15 cellular contexts compared by ENCODE assay signal in the genomic region with DNA sequence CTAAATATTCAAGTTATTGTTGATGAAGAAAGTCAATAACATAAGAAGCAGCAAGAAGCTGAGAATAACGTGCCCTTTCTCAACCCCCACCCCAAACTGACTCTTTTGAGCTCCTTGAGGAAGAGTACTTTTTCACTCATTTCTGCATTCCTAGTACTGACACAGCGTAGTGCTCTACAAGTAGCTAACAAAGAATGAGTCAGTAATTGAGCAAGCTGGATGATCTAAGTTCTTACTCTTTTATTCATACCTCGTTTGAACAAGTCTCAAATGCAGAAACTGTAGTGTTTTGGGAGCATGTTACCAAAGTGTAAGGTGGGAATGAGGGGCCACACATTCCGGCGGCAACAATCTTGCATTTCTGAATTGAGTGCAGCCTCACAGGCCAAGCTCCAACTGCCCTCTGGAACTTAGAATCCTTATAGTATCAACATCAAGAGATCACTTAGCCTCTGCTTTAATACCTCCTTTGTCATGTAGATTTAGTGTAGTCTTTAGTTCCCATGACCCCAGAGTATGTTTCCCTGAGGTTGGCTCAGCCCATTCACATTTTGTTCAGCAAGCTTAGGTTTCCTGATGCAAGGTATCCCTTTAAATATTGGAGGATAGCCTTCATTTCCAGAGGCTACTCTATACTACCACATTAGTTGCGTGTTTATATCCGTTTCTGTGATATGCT.
DNase-seq lines count a peak whose midpoint lies in the region; ATAC-seq, FAIRE-seq and TF ChIP-seq lines count a peak whose summit lies in the region.
"Had no signal": no experiment of that assay in that cellular context is flagged by ENCODE, and none has a peak within 500 bp of the region (broad histone marks: within the 10 kb centered on the region; RNA-seq: fewer than 3 reads in every experiment).

No MANE protein-coding gene starts in this region.

- no peaks in the 10 kb centered on the region for H3K36me3 Mint-ChIP-seq in activated T-cell treated with anti-CD3 and anti-CD28 coated beads, Interleukin-2, amount 50 U/mL, for 24 hours (ENCODE audit: low read depth)
- no peaks in the 10 kb centered on the region for H3K36me3 Mint-ChIP-seq in activated T-helper 1 cell treated with anti-CD3 and anti-CD28 coated beads, Interleukin-12 subunit alpha, Interleukin-12 subunit beta, Interleukin-2, Interleukin-4 antibody, amounts not matched to agents 30 ng/mL and 10 ng/mL and 1 ng/mL, durations not matched to agents 14 hours and 24 hours and 36 hours (ENCODE audit: low read depth)

- H3K36me3 ChIP-seq in keratinocyte (ENCODE audit: control insufficient read depth in 2 of 2, extremely low read depth in 1 of 2, insufficient read depth in 2 of 2, low read length in 2 of 2) = no peaks in the 10 kb centered on the region
- H3K36me3 ChIP-seq: BLaER1 treated with 17β-estradiol and CSF1 and Interleukin-3, amounts not matched to agents 10 nM and 100 nM had no signal

- no peak for ATAC-seq in GM21360 (IDR thresholded peaks at IDR 0.05; ENCODE audit: unreplicated experiment)
- ATAC-seq: Panc1 had no signal

- peak overlapping the region; percentile 29 for H3K4me2 ChIP-seq in keratinocyte (ENCODE audit: control insufficient read depth, extremely low read depth, insufficient read depth, low read depth, low read length)
- H3K4me2 ChIP-seq: BLaER1 treated with 17β-estradiol and CSF1 and Interleukin-3, amounts not matched to agents 10 nM and 100 nM had no signal

- H3K9me1 ChIP-seq in keratinocyte (ENCODE audit: control insufficient read depth, extremely low read depth, insufficient read depth, low read length) = no peaks in the 10 kb centered on the region

- no peak overlapping the region for H3K9ac ChIP-seq in keratinocyte (ENCODE audit: control insufficient read depth, extremely low read depth, insufficient read depth, low read length)
- H3K9ac ChIP-seq: BLaER1 treated with 17β-estradiol and CSF1 and Interleukin-3, amounts not matched to agents 10 nM and 100 nM had no signal

- no peak overlapping the region for H3K27ac Mint-ChIP-seq in activated T-cell treated with anti-CD3 and anti-CD28 coated beads, Interleukin-2, amount 50 U/mL, for 24 hours
- no peak overlapping the region for H3K27ac Mint-ChIP-seq in activated T-helper 1 cell treated with anti-CD3 and anti-CD28 coated beads, Interleukin-12 subunit alpha, Interleukin-12 subunit beta, Interleukin-2, Interleukin-4 antibody, amounts not matched to agents 30 ng/mL and 10 ng/mL and 1 ng/mL, durations not matched to agents 14 hours and 24 hours and 36 hours
- H3K27ac Mint-ChIP-seq: activated T-helper 2 cell treated with anti-CD3 and anti-CD28 coated beads, Interferon-gamma antibody, Interleukin-2, Interleukin-4, amounts not matched to agents 10 μg/mL and 5 μg/mL and 100 μg/mL, durations not matched to agents 14 hours and 24 hours and 36 hours; dendritic cell treated with granulocyte-macrophage colony-stimulating factor and Interleukin-4, amounts not matched to agents 40 ng/mL and 50 ng/mL, for 4 days had no signal

- CTCF ChIA-PET in AG04450 (lab: Charles Lee) = interaction anchor here (0.6 to 0.9 kb wide), 2 partner anchors 10 to 30 kb away, joined by 3 to 4 read pairs; no protein-coding TSS in a partner anchor

- peak overlapping the region; percentile 41 for H2AFZ ChIP-seq in keratinocyte (ENCODE audit: control insufficient read depth, low read length)

- H3K4me1 ChIP-seq in keratinocyte (ENCODE audit: control insufficient read depth, extremely low read depth, insufficient read depth, low read length) = peaks cover 18% of the 10 kb centered on the region

- H3K9me3 ChIP-seq in AG04450 (ENCODE audit: control insufficient read depth, insufficient read depth, low read length) (peaks cover 2% of the 10 kb centered on the region; the same call in 1 of the 2 replicates), keratinocyte (ENCODE audit: control insufficient read depth, low read depth, low read length) (no peaks in the 10 kb centered on the region)

- intact Hi-C loops in activated T-helper 1 cell treated with anti-CD3 and anti-CD28 coated beads, Interleukin-12 subunit alpha, Interleukin-12 subunit beta, Interleukin-2, Interleukin-4 antibody, amounts not matched to agents 30 ng/mL and 10 ng/mL and 1 ng/mL, durations not matched to agents 14 hours and 24 hours and 36 hours (cut with micrococcal nuclease) = no loop called here

- H3K4me1 Mint-ChIP-seq in activated T-cell treated with anti-CD3 and anti-CD28 coated beads, Interleukin-2, amount 50 U/mL, for 24 hours (ENCODE audit: low read depth) = no peaks in the 10 kb centered on the region
- no peaks in the 10 kb centered on the region for H3K4me1 Mint-ChIP-seq in activated T-helper 1 cell treated with anti-CD3 and anti-CD28 coated beads, Interleukin-12 subunit alpha, Interleukin-12 subunit beta, Interleukin-2, Interleukin-4 antibody, amounts not matched to agents 30 ng/mL and 10 ng/mL and 1 ng/mL, durations not matched to agents 14 hours and 24 hours and 36 hours (ENCODE audit: low read depth)

- peak overlapping the region; percentile 58 for H3K27ac ChIP-seq in AG04450 (ENCODE audit: low read depth, low read length)
- H3K27ac ChIP-seq in keratinocyte (ENCODE audit: control insufficient read depth, insufficient read depth, low read length) = peak overlapping the region; percentile 45
- H3K27ac ChIP-seq: BLaER1 treated with 17β-estradiol and CSF1 and Interleukin-3, amounts not matched to agents 10 nM and 100 nM had no signal

- DNase-seq in AG04450 (ENCODE audit: low read depth, low spot score) = peak; percentile 63
- no peak for DNase-seq in HTR-8/SVneo (ENCODE audit: insufficient read length, low spot score)
- DNase-seq in astrocyte of the hippocampus (ENCODE audit: low read depth, low spot score) = peak; percentile 82
- DNase-seq in keratinocyte (ENCODE audit: low read depth, low spot score) = no peak
- DNase-seq in activated T-cell treated with anti-CD3 and anti-CD28 coated beads, Interleukin-2, amount 50 U/mL, for 24 hours = no peak
- no peak for DNase-seq in NCI-H2081 (lab: John Stamatoyannopoulos, UW)
- no peak for DNase-seq in activated T-helper 1 cell treated with anti-CD3 and anti-CD28 coated beads, Interleukin-12 subunit alpha, Interleukin-12 subunit beta, Interleukin-2, Interleukin-4 antibody, amounts not matched to agents 30 ng/mL and 10 ng/mL and 1 ng/mL, durations not matched to agents 14 hours and 24 hours and 36 hours (ENCODE audit: low spot score)
- DNase-seq: activated CD4-positive, CD25-positive, alpha-beta regulatory T cell treated with anti-CD3 and anti-CD28 coated beads, Interleukin-2, amount 50 U/mL, for 72 hours; hypothalamus; NCI-H1694 treated with DMSO at 0.1 percent for 48 hours had no signal

- dilution Hi-C loops in keratinocyte (cut with MboI; ENCODE audit: extremely low pct_ligation_motif_present, low sequenced_read_pairs) = no loop called here

- FAIRE-seq in HTR-8/SVneo (lab: Jason Lieb, UNC) = peak; percentile 82
- peak; percentile 83 for FAIRE-seq in keratinocyte (lab: Jason Lieb, UNC)

- H3K4me3 ChIP-seq in AG04450 (ENCODE audit: low read depth, low read length) (no peak overlapping the region), keratinocyte (ENCODE audit: control insufficient read depth in 2 of 3, extremely low read depth in 1 of 3, insufficient read depth in 2 of 3, low read depth in 1 of 3, low read length in 3 of 3) (no peak overlapping the region)
- H3K4me3 ChIP-seq: BLaER1 treated with 17β-estradiol and CSF1 and Interleukin-3, amounts not matched to agents 10 nM and 100 nM had no signal

- H3K9me3 Mint-ChIP-seq in activated T-cell treated with anti-CD3 and anti-CD28 coated beads, Interleukin-2, amount 50 U/mL, for 24 hours = peaks cover 3% of the 10 kb centered on the region
- no peaks in the 10 kb centered on the region for H3K9me3 Mint-ChIP-seq in activated T-helper 1 cell treated with anti-CD3 and anti-CD28 coated beads, Interleukin-12 subunit alpha, Interleukin-12 subunit beta, Interleukin-2, Interleukin-4 antibody, amounts not matched to agents 30 ng/mL and 10 ng/mL and 1 ng/mL, durations not matched to agents 14 hours and 24 hours and 36 hours
- H3K9me3 Mint-ChIP-seq: activated T-helper 2 cell treated with anti-CD3 and anti-CD28 coated beads, Interferon-gamma antibody, Interleukin-2, Interleukin-4, amounts not matched to agents 10 μg/mL and 5 μg/mL and 100 μg/mL, durations not matched to agents 14 hours and 24 hours and 36 hours had no signal

- TF ChIP-seq CTCF in AG04450 (IDR thresholded peaks at IDR 0.05; ENCODE audit: low read depth, low read length) = no peak
- TF ChIP-seq CTCF in keratinocyte (optimal IDR thresholded peaks at IDR 0.05 in 1 of 3, IDR thresholded peaks at IDR 0.05 in 1 of 3, conservative IDR thresholded peaks at IDR 0.05 in 1 of 3; ENCODE audit: extremely low read depth in 1 of 3, insufficient read depth in 2 of 3, low read length in 3 of 3) = no peak

- no peak overlapping the region for H3K4me3 Mint-ChIP-seq in activated T-cell treated with anti-CD3 and anti-CD28 coated beads, Interleukin-2, amount 50 U/mL, for 24 hours
- H3K4me3 Mint-ChIP-seq in activated T-helper 1 cell treated with anti-CD3 and anti-CD28 coated beads, Interleukin-12 subunit alpha, Interleukin-12 subunit beta, Interleukin-2, Interleukin-4 antibody, amounts not matched to agents 30 ng/mL and 10 ng/mL and 1 ng/mL, durations not matched to agents 14 hours and 24 hours and 36 hours = no peak overlapping the region
- H3K4me3 Mint-ChIP-seq: dendritic cell treated with granulocyte-macrophage colony-stimulating factor and Interleukin-4, amounts not matched to agents 40 ng/mL and 50 ng/mL, for 4 days had no signal

- no peaks in the 10 kb centered on the region for H3K79me2 ChIP-seq in keratinocyte (ENCODE audit: control insufficient read depth, insufficient read depth, low read length)

- H4K20me1 ChIP-seq in keratinocyte (ENCODE audit: control insufficient read depth, extremely low read depth, insufficient read depth, low read length) = no peaks in the 10 kb centered on the region
- H4K20me1 ChIP-seq: BLaER1 treated with 17β-estradiol and CSF1 and Interleukin-3, amounts not matched to agents 10 nM and 100 nM had no signal

- H3K27me3 Mint-ChIP-seq in activated T-cell treated with anti-CD3 and anti-CD28 coated beads, Interleukin-2, amount 50 U/mL, for 24 hours = no peaks in the 10 kb centered on the region
- no peaks in the 10 kb centered on the region for H3K27me3 Mint-ChIP-seq in activated T-helper 1 cell treated with anti-CD3 and anti-CD28 coated beads, Interleukin-12 subunit alpha, Interleukin-12 subunit beta, Interleukin-2, Interleukin-4 antibody, amounts not matched to agents 30 ng/mL and 10 ng/mL and 1 ng/mL, durations not matched to agents 14 hours and 24 hours and 36 hours (ENCODE audit: insufficient read depth)
- H3K27me3 Mint-ChIP-seq: dendritic cell treated with granulocyte-macrophage colony-stimulating factor and Interleukin-4, amounts not matched to agents 40 ng/mL and 50 ng/mL, for 4 days had no signal

- POLR2A ChIA-PET in AG04450 (lab: Yijun Ruan, JAX) = no interaction called here

- H3K27me3 ChIP-seq in AG04450 (ENCODE audit: control insufficient read depth, insufficient read depth, low read length) (no peaks in the 10 kb centered on the region), keratinocyte (ENCODE audit: control insufficient read depth, extremely low read depth, insufficient read depth, low read length) (no peaks in the 10 kb centered on the region)
- H3K27me3 ChIP-seq: BLaER1 treated with 17β-estradiol and CSF1 and Interleukin-3, amounts not matched to agents 10 nM and 100 nM had no signal

Comparison
In these comparisons a context has a peak if more than half of its experiments do, and no peak if none do; other contexts are left out.
1. DNase-seq: peak in AG04450 (single experiment) and astrocyte of the hippocampus (single experiment); none in HTR-8/SVneo (single experiment), keratinocyte (single experiment), activated T-cell treated with anti-CD3 and anti-CD28 coated beads, Interleukin-2, amount 50 U/mL, for 24 hours (single experiment), NCI-H2081 (0 of 2) and activated T-helper 1 cell treated with anti-CD3 and anti-CD28 coated beads, Interleukin-12 subunit alpha, Interleukin-12 subunit beta, Interleukin-2, Interleukin-4 antibody, amounts not matched to agents 30 ng/mL and 10 ng/mL and 1 ng/mL, durations not matched to agents 14 hours and 24 hours and 36 hours (single experiment).